In genomic region chr11:58958500-58958899, GRCh38 we compare ENCODE assay signal across 8 cellular contexts. TPM values are rescaled to one million over a fixed set of nuclear protein-coding genes. Genes with fewer than 3 reads are reported as not detected.
A peak's percentile ranks its signal among the peaks of the same experiment; 100 is the strongest.
DNase-seq lines count a peak whose midpoint lies in the region; ATAC-seq and TF ChIP-seq lines count a peak whose summit lies in the region.

No MANE protein-coding gene starts in this region.

- intact Hi-C loops in PC-3 (cut with micrococcal nuclease) = no loop called here
- intact Hi-C loops in psoas muscle (cut with DNase I) = no loop called here

- WGBS in psoas muscle, 3 donors = 56 to 61% (median 60%) methylated on average over 2 of the region's 2 CpGs

- H3K4me3 ChIP-seq in PC-3 (ENCODE audit: low read length) (no peak overlapping the region), psoas muscle (no peak overlapping the region)

- no peak overlapping the region for H3K4me2 ChIP-seq in PC-3 (ENCODE audit: low read length)

- TF ChIP-seq CTCF in PC-3 (conservative IDR thresholded peaks at IDR 0.05; ENCODE audit: low read depth, low read length) = peak; percentile 67
- TF ChIP-seq CTCF in psoas muscle (IDR thresholded peaks at IDR 0.05) = peak; percentile 23

- H4K20me1 ChIP-seq in PC-3 (ENCODE audit: low read length) = no peaks in the 10 kb centered on the region

- POLR2A ChIA-PET in PC-3 (lab: Charles Lee; ENCODE audit: unreplicated experiment) = no interaction called here

- no peaks in the 10 kb centered on the region for H3K4me1 ChIP-seq in PC-3 (ENCODE audit: insufficient read depth, low read length)
- H3K4me1 ChIP-seq in psoas muscle = no peaks in the 10 kb centered on the region

- no TSS peak for BruUV-seq in PC-3 (replicated peaks; lab: Mats Ljungman, UMichigan)

- H3K27ac ChIP-seq in PC-3 (ENCODE audit: low read length) (no peak overlapping the region), psoas muscle (no peak overlapping the region)

- no peaks in the 10 kb centered on the region for H3K9me2 ChIP-seq in PC-3 (replicated peaks; ENCODE audit: low read length)

- ATAC-seq in GM21717 (IDR thresholded peaks at IDR 0.05; ENCODE audit: unreplicated experiment) (peak; percentile 70), PC-3 (no peak), psoas muscle (no peak), HG03439 (IDR thresholded peaks at IDR 0.05; ENCODE audit: unreplicated experiment) (no peak)

- CTCF ChIA-PET in PC-3 (lab: Charles Lee) = no interaction called here

- H3K27me3 ChIP-seq in PC-3 (ENCODE audit: low read length) (peaks cover 74% of the 10 kb centered on the region), psoas muscle (ENCODE audit: insufficient read depth in 3 of 3, low read length in 2 of 3) (peaks cover 0 to 6% (median 4%) of the 10 kb centered on the region in 3 donors)

- no peak overlapping the region for H3K9ac ChIP-seq in PC-3 (ENCODE audit: low read length)

- H3K36me3 ChIP-seq in PC-3 (ENCODE audit: low read depth, low read length) (no peaks in the 10 kb centered on the region), psoas muscle (ENCODE audit: insufficient read depth in 1 of 2, low read depth in 1 of 2) (no peaks in the 10 kb centered on the region)

- H3K79me2 ChIP-seq in PC-3 (ENCODE audit: low read length) = no peaks in the 10 kb centered on the region

- no peaks in the 10 kb centered on the region for H3F3A ChIP-seq in PC-3 (ENCODE audit: low read length, unreplicated experiment)

- H3K9me3 ChIP-seq in PC-3 (ENCODE audit: low read length) = no peaks in the 10 kb centered on the region
- no peaks in the 10 kb centered on the region for H3K9me3 ChIP-seq in psoas muscle

- DNase-seq in ELR (ENCODE audit: low read depth) = peak; percentile 29
- DNase-seq in PC-3 = peak; percentile 44
- DNase-seq in effector CD4-positive, alpha-beta T cell = peak; percentile 8
- DNase-seq in psoas muscle = no peak
- DNase-seq in ecto neural progenitor cell (ENCODE audit: low spot score) = no peak
- no peak for DNase-seq in NCI-H2227 treated with DMSO at 0.1 percent for 48 hours (lab: John Stamatoyannopoulos, UW)

- H2AFZ ChIP-seq in PC-3 (ENCODE audit: low read length) = no peak overlapping the region

RNA-seq across cellular contexts. Expression of gene GLYATL1, which starts 19.2 kb away (rescaled TPM):
- total RNA-seq in PC-3 (2014; rRNA removed) = not detected in 2 replicates
- not detected for total RNA-seq in psoas muscle
- polyA plus RNA-seq in psoas muscle = not detected

Comparison
In these comparisons a context has a peak if more than half of its experiments do, and no peak if none do; other contexts are left out.
1. DNase-seq: peak in ELR (single experiment), PC-3 (single experiment) and effector CD4-positive, alpha-beta T cell (single experiment); none in psoas muscle (0 of 2), ecto neural progenitor cell (single experiment) and NCI-H2227 treated with DMSO at 0.1 percent for 48 hours (single experiment).